In genomic region chr3:183827809-183828537, GRCh38 we compare ENCODE assay signal across 15 cellular contexts. TPM values are rescaled to one million over a fixed set of nuclear protein-coding genes. Genes with fewer than 3 reads are reported as not detected.
A peak's percentile ranks its signal among the peaks of the same experiment; 100 is the strongest.
DNase-seq lines count a peak whose midpoint lies in the region; ATAC-seq and TF ChIP-seq lines count a peak whose summit lies in the region.
"Had no signal": no experiment of that assay in that cellular context is flagged by ENCODE, and none has a peak within 500 bp of the region (broad histone marks: within the 10 kb centered on the region; RNA-seq: fewer than 3 reads in every experiment).

No MANE protein-coding gene starts in this region.

- no peak overlapping the region for H3K27ac ChIP-seq in breast epithelium
- H3K27ac ChIP-seq in adrenal gland = no peak overlapping the region

- H3K36me3 Mint-ChIP-seq in MCF 10A (ENCODE audit: insufficient read depth, unreplicated experiment) (peaks cover 33% of the 10 kb centered on the region), mesothelial cell of epicardium (peaks cover 24% of the 10 kb centered on the region)
- H3K36me3 Mint-ChIP-seq in activated CD8-positive, alpha-beta T cell treated with anti-CD3 and anti-CD28 coated beads, Interleukin-2, amount 10 ng/mL, durations not matched to agents 7 days and 5 days (ENCODE audit: low read depth) = peaks cover 5% of the 10 kb centered on the region

- intact Hi-C loops in MCF 10A (cut with micrococcal nuclease) = no loop called here
- intact Hi-C loops in breast epithelium (cut with DNase I; ENCODE audit: low total_unique reads) = no loop called here
- intact Hi-C loops in adrenal gland (cut with DNase I) = loop anchor here (5.0 to 10.0 kb wide), 2 partner anchors 57 to 59 kb away; partner anchors contain the start of gene PARL (in 1 of the 2)

- H3K4me3 Mint-ChIP-seq in MCF 10A (ENCODE audit: unreplicated experiment) (no peak overlapping the region), mesothelial cell of epicardium (no peak overlapping the region)
- H3K4me3 Mint-ChIP-seq in activated CD8-positive, alpha-beta T cell treated with anti-CD3 and anti-CD28 coated beads, Interleukin-2, amount 10 ng/mL, durations not matched to agents 7 days and 5 days = no peak overlapping the region
- H3K4me3 Mint-ChIP-seq: B cell; CD4-positive, alpha-beta memory T cell had no signal

- no peaks in the 10 kb centered on the region for H3K9me3 ChIP-seq in breast epithelium
- H3K9me3 ChIP-seq in adrenal gland (replicated peaks in 1 of 3) = no peaks in the 10 kb centered on the region

- H3K9me3 Mint-ChIP-seq in MCF 10A (ENCODE audit: unreplicated experiment) (no peaks in the 10 kb centered on the region), mesothelial cell of epicardium (no peaks in the 10 kb centered on the region)
- no peaks in the 10 kb centered on the region for H3K9me3 Mint-ChIP-seq in activated CD8-positive, alpha-beta T cell treated with anti-CD3 and anti-CD28 coated beads, Interleukin-2, amount 10 ng/mL, durations not matched to agents 7 days and 5 days (ENCODE audit: insufficient read depth)

- H3K4me1 ChIP-seq in breast epithelium = peaks cover 0 to 4% of the 10 kb centered on the region in 2 donors
- peaks cover 16 to 24% of the 10 kb centered on the region in 2 donors for H3K4me1 ChIP-seq in adrenal gland (replicated peaks in 1 of 2)

- TF ChIP-seq CTCF in MCF 10A (IDR thresholded peaks at IDR 0.05; ENCODE audit: unreplicated experiment) (no peak), breast epithelium (IDR thresholded peaks at IDR 0.05) (no peak), adrenal gland (IDR thresholded peaks at IDR 0.05) (no peak), mesothelial cell of epicardium (IDR thresholded peaks at IDR 0.05; ENCODE audit: unreplicated experiment) (no peak)

- no peaks in the 10 kb centered on the region for H3K4me1 Mint-ChIP-seq in MCF 10A (ENCODE audit: insufficient read depth, unreplicated experiment)
- peaks cover 16% of the 10 kb centered on the region for H3K4me1 Mint-ChIP-seq in mesothelial cell of epicardium
- peaks cover 10% of the 10 kb centered on the region for H3K4me1 Mint-ChIP-seq in activated CD8-positive, alpha-beta T cell treated with anti-CD3 and anti-CD28 coated beads, Interleukin-2, amount 10 ng/mL, durations not matched to agents 7 days and 5 days (ENCODE audit: low read depth)

- no peak for TF ChIP-seq POLR2A in breast epithelium (IDR thresholded peaks at IDR 0.05)
- TF ChIP-seq POLR2A in adrenal gland (IDR thresholded peaks at IDR 0.05) = no peak

- H3K27me3 ChIP-seq in breast epithelium (no peaks in the 10 kb centered on the region), adrenal gland (no peaks in the 10 kb centered on the region)

- no peaks in the 10 kb centered on the region for H3K27me3 Mint-ChIP-seq in MCF 10A (ENCODE audit: insufficient read depth, unreplicated experiment)
- peaks cover 6% of the 10 kb centered on the region for H3K27me3 Mint-ChIP-seq in mesothelial cell of epicardium (ENCODE audit: low read depth)
- peaks cover 3% of the 10 kb centered on the region for H3K27me3 Mint-ChIP-seq in activated CD8-positive, alpha-beta T cell treated with anti-CD3 and anti-CD28 coated beads, Interleukin-2, amount 10 ng/mL, durations not matched to agents 7 days and 5 days (ENCODE audit: low read depth)

- 32 to 70% (median 58%) methylated on average over 6 to 14 of the region's 14 CpGs for WGBS in adrenal gland, 4 donors

- no peak for DNase-seq in MCF 10A (ENCODE audit: unreplicated experiment)
- no peak for DNase-seq in breast epithelium (ENCODE audit: low spot score in 2 of 2)
- DNase-seq in adrenal gland = peak in 6 of 7 donors; percentile 31 to 60 (median 42)
- DNase-seq in mesothelial cell of epicardium (ENCODE audit: low spot score in 2 of 2, unreplicated experiment in 2 of 2) = no peak
- DNase-seq in activated CD8-positive, alpha-beta T cell treated with anti-CD3 and anti-CD28 coated beads, Interleukin-2, amount 10 ng/mL, durations not matched to agents 7 days and 5 days = no peak
- no peak for DNase-seq in NCI-H2029 treated with DMSO at 0.1 percent for 48 hours (lab: John Stamatoyannopoulos, UW)
- DNase-seq in cerebellum (ENCODE audit: low spot score) = no peak
- DNase-seq: ACHN; CD4-positive, alpha-beta memory T cell; DMS79 treated with DMSO at 0.1 percent for 48 hours; NCI-H146; NCI-H226; NCI-H526 had no signal

- H3K36me3 ChIP-seq in breast epithelium = no peaks in the 10 kb centered on the region
- H3K36me3 ChIP-seq in adrenal gland (replicated peaks in 1 of 2) = peaks cover 0 to 20% of the 10 kb centered on the region in 2 donors

- POLR2A ChIA-PET in MCF 10A (lab: Yijun Ruan, JAX) = interaction anchor here (1.9 kb wide), 1 partner anchor 57 kb away, joined by 7 read pairs; the partner anchor contains the start of gene PARL
- POLR2A ChIA-PET in activated CD8-positive, alpha-beta T cell treated with anti-CD3 and anti-CD28 coated beads, Interleukin-2, amount 10 ng/mL, durations not matched to agents 7 days and 5 days (lab: Charles Lee) = no interaction called here

- ATAC-seq in activated CD8-positive, alpha-beta T cell treated with anti-CD3 and anti-CD28 coated beads, Interleukin-2, amount 10 ng/mL, durations not matched to agents 7 days and 5 days = no peak
- ATAC-seq: Right ventricle myocardium inferior had no signal

- CTCF ChIA-PET in MCF 10A (lab: Yijun Ruan, JAX) = interaction anchor here (0.6 to 0.7 kb wide), 2 partner anchors 57 to 354 kb away, joined by 3 to 4 read pairs; partner anchors contain the start of gene PARL
- CTCF ChIA-PET in activated CD8-positive, alpha-beta T cell treated with anti-CD3 and anti-CD28 coated beads, Interleukin-2, amount 10 ng/mL, durations not matched to agents 7 days and 5 days (lab: Charles Lee) = interaction anchor here (5.9 kb wide), 1 partner anchor 57 kb away, joined by 28 read pairs; the partner anchor contains the start of gene PARL

- no peak overlapping the region for H3K27ac Mint-ChIP-seq in MCF 10A (ENCODE audit: low read depth, unreplicated experiment)
- peak overlapping the region; percentile 50 for H3K27ac Mint-ChIP-seq in mesothelial cell of epicardium
- H3K27ac Mint-ChIP-seq in activated CD8-positive, alpha-beta T cell treated with anti-CD3 and anti-CD28 coated beads, Interleukin-2, amount 10 ng/mL, durations not matched to agents 7 days and 5 days = no peak overlapping the region
- H3K27ac Mint-ChIP-seq: B cell had no signal

- BruUV-seq in MCF 10A (replicated peaks; lab: Mats Ljungman, UMichigan) = TSS peak; percentile 9

- H3K4me3 ChIP-seq in breast epithelium (no peak overlapping the region), adrenal gland (no peak overlapping the region)

RNA-seq across cellular contexts. Expression of gene MAP6D1, which starts 2.6 kb away (rescaled TPM):
- 1.1 and 1.9 TPM in 2 replicates for total RNA-seq in MCF 10A (2022)
- total RNA-seq in breast epithelium = 1 to 10 TPM in 2 of 3 donors, under 1 TPM in 1; 0.33 to 2.1 (median 1.8) TPM
- 1 to 10 TPM in 6 of 8 donors, under 1 TPM in 1, not detected in 1; 0.52 to 3.0 (median 2.0) TPM for total RNA-seq in adrenal gland
- 1 to 10 TPM in 1 of 3 donors, under 1 TPM in 1, not detected in 1; 0.27 to 2.5 TPM for polyA plus RNA-seq in adrenal gland
- total RNA-seq in mesothelial cell of epicardium = 4.4 to 6.4 TPM (median 5.3 TPM) in 3 replicates
- under 1 TPM; 0.90 to 0.91 TPM for total RNA-seq in activated CD8-positive, alpha-beta T cell treated with anti-CD3 and anti-CD28 coated beads, Interleukin-2, amount 10 ng/mL, durations not matched to agents 7 days and 5 days
- 5.3 TPM for total RNA-seq in cerebellum

RNA-seq across cellular contexts. Expression of gene PARL, which starts 56.7 kb away (rescaled TPM):
- total RNA-seq in MCF 10A (2022) = 73.5 and 88.0 TPM in 2 replicates
- 10 to 100 TPM; 48.0 to 53.6 (median 50.5) TPM for total RNA-seq in breast epithelium
- total RNA-seq in adrenal gland = 10 to 100 TPM; 29.4 to 74.0 (median 41.7) TPM
- 100 to 1,000 TPM in 2 of 3 donors, 10 to 100 TPM in 1; 56.4 to 119 (median 116) TPM for polyA plus RNA-seq in adrenal gland
- 47.8 to 57.4 TPM (median 50.5 TPM) in 3 replicates for total RNA-seq in mesothelial cell of epicardium
- total RNA-seq in activated CD8-positive, alpha-beta T cell treated with anti-CD3 and anti-CD28 coated beads, Interleukin-2, amount 10 ng/mL, durations not matched to agents 7 days and 5 days = 10 to 100 TPM; 45.6 to 49.3 TPM
- 21.1 TPM for total RNA-seq in cerebellum

Comparison
In these comparisons a context has a peak if more than half of its experiments do, and no peak if none do; other contexts are left out.
1. DNase-seq: peak in adrenal gland (6 of 7); none in MCF 10A (single experiment), breast epithelium (0 of 2), mesothelial cell of epicardium (0 of 2), activated CD8-positive, alpha-beta T cell treated with anti-CD3 and anti-CD28 coated beads, Interleukin-2, amount 10 ng/mL, durations not matched to agents 7 days and 5 days (single experiment), NCI-H2029 treated with DMSO at 0.1 percent for 48 hours (single experiment) and cerebellum (single experiment).
2. intact Hi-C loops: an anchor here in adrenal gland (5.0 to 10.0 kb wide); none called in MCF 10A and breast epithelium.